Comparison of ENCODE assay signal across 8 cellular contexts in the genomic region with DNA sequence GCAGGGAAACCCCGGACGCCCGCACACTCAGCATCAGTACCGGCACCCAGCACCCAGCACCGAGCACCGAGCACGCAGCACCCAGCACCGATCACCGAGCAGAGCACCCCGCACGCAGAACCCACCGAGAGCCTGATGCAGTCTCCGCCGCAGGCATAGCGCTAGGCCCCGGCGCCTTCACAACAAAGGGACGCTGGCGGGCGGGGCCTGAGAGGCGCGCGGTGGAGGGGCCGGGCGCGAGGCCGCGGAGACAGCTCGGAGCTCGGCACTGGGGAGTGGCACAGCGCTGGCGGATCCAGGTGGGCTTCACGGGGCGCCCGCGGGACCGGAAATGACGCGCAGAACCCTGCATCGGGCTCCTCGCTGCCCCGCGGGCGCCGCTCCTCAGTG. TPM values are rescaled to one million over a fixed set of nuclear protein-coding genes. Genes with fewer than 3 reads are reported as not detected.
DNase-seq lines count a peak whose midpoint lies in the region; ATAC-seq and TF ChIP-seq lines count a peak whose summit lies in the region.
"Not testable (repeated sequence)": the region's sequence is repeated elsewhere in the genome, so short reads cannot be mapped to it uniquely, and the experiment has no call there.

No MANE protein-coding gene starts in this region.

- not testable (repeated sequence) for TF ChIP-seq POLR2A in sigmoid colon (IDR thresholded peaks at IDR 0.05); uterus (IDR thresholded peaks at IDR 0.05)

- not testable (repeated sequence) for TF ChIP-seq CTCF in sigmoid colon (IDR thresholded peaks at IDR 0.05); uterus (IDR thresholded peaks at IDR 0.05)

- H3K4me3 ChIP-seq in sigmoid colon (peak overlapping the region; percentile 40 to 71 (median 62)), uterus (peak overlapping the region; percentile 58 to 69)

- DNase-seq in NCI-H524 (lab: John Stamatoyannopoulos, UW) (peak; percentile 66 to 67), cerebellar cortex (ENCODE audit: low spot score) (peak; percentile 69), iris pigment epithelial cell (ENCODE audit: low read depth) (peak; percentile 63), sigmoid colon (peak; percentile 71), uterus (peak; percentile 43 to 44)
- peak; percentile 49 to 80 for DNase-seq in activated CD4-positive, alpha-beta T cell treated with anti-CD3 and anti-CD28 coated beads for 4 hours

- not testable (repeated sequence) for H3K9me3 ChIP-seq in sigmoid colon, uterus

- H3K4me1 ChIP-seq in sigmoid colon, result peaks cover 0 to 14% (median 1%) of the 10 kb centered on the region in 4 donors
- H3K4me1 ChIP-seq in uterus, result not testable (repeated sequence)

- H3K27ac ChIP-seq in sigmoid colon (peak overlapping the region; percentile 84 to 95 (median 90)), uterus (peak overlapping the region; percentile 85 to 91)

- not testable (repeated sequence) for H3K27me3 ChIP-seq in sigmoid colon, uterus

- intact Hi-C loops in sigmoid colon (cut with DNase I), result loop anchor here (5.0 kb wide), 1 partner anchor 215 kb away; no protein-coding TSS in a partner anchor
- intact Hi-C loops in uterus (cut with DNase I; ENCODE audit: low total_unique reads), result not testable (repeated sequence)

- WGBS in sigmoid colon, 2 donors, result 0% methylated on average over 32 of the region's 45 CpGs

- TF ChIP-seq EP300 in sigmoid colon (IDR thresholded peaks at IDR 0.05), result not testable (repeated sequence)

- not testable (repeated sequence) for H3K36me3 ChIP-seq in sigmoid colon, uterus

- ATAC-seq in GM18907 (IDR thresholded peaks at IDR 0.05; ENCODE audit: unreplicated experiment), result peak; percentile 44
- ATAC-seq in HG03439 (IDR thresholded peaks at IDR 0.05; ENCODE audit: unreplicated experiment), result peak; percentile 31

RNA-seq across cellular contexts. Expression of a gene that starts 0.3 kb away (rescaled TPM):
- total RNA-seq in sigmoid colon (10 to 100 TPM; 25.0 to 78.1 (median 31.6) TPM), uterus (10 to 100 TPM; 19.1 to 59.2 (median 52.5) TPM)
- 10 to 100 TPM in 2 of 3 donors, 1 to 10 TPM in 1; 9.5 to 38.5 (median 12.0) TPM for polyA plus RNA-seq in sigmoid colon

RNA-seq across cellular contexts. Expression of a gene that starts 31.8 kb away (rescaled TPM):
- 10 to 100 TPM; 21.6 to 53.7 (median 37.5) TPM for total RNA-seq in sigmoid colon
- polyA plus RNA-seq in sigmoid colon, result 10 to 100 TPM; 19.8 to 35.0 (median 33.1) TPM
- total RNA-seq in uterus, result 10 to 100 TPM in 2 of 4 donors, 1 to 10 TPM in 2; 1.8 to 60.0 (median 7.5) TPM

RNA-seq across cellular contexts. Expression of a gene that starts 33.5 kb away (rescaled TPM):
- total RNA-seq in sigmoid colon (10 to 100 TPM; 23.9 to 51.0 (median 27.8) TPM), uterus (10 to 100 TPM in 2 of 4 donors, 1 to 10 TPM in 2; 6.8 to 28.5 (median 11.8) TPM)
- 10 to 100 TPM; 30.0 to 38.4 (median 37.9) TPM for polyA plus RNA-seq in sigmoid colon

Comparison
In these comparisons a context has a peak if more than half of its experiments do, and no peak if none do; other contexts are left out.
1. Peak in every context shown above with its lines: DNase-seq, ATAC-seq, H3K4me3 ChIP-seq and H3K27ac ChIP-seq.